19 cellular contexts compared by ENCODE assay signal in the genomic region with DNA sequence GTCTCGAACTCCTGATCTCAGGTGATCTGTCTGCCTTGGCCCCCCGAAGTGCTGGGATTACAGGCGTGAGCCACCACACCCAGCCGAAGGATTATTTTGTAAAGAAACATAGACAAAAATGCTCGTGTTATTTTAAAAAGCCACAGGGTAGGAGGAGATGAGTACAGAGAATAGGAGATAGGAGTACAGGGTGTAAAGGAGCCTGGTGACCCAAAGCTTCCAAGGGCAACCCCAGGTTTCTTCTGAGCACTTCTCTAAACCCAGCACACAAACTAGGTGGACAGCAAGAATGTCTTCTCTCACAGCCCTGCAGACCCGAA. TPM values are rescaled to one million over a fixed set of nuclear protein-coding genes. Genes with fewer than 3 reads are reported as not detected.
"Had no signal": no experiment of that assay in that cellular context is flagged by ENCODE, and none has a peak within 500 bp of the region (broad histone marks: within the 10 kb centered on the region; RNA-seq: fewer than 3 reads in every experiment).

No MANE protein-coding gene starts in this region.

- H3K4me3 ChIP-seq: body of pancreas, cardiac muscle cell, thyroid gland had no signal

- H3K4me3 Mint-ChIP-seq: activated naive CD8-positive, alpha-beta T cell treated with anti-CD3 and anti-CD28 coated beads, Interleukin-2, amount 50 U/mL, for 24 hours; activated T-helper 1 cell treated with anti-CD3 and anti-CD28 coated beads, Interleukin-12 subunit alpha, Interleukin-12 subunit beta, Interleukin-2, Interleukin-4 antibody, amounts not matched to agents 30 ng/mL and 10 ng/mL and 1 ng/mL, durations not matched to agents 14 hours and 24 hours and 36 hours; naive thymus-derived CD4-positive, alpha-beta T cell; WTC11 had no signal

- H3K27ac ChIP-seq: cardiac muscle cell, thyroid gland had no signal

- H3K9me3 Mint-ChIP-seq: activated naive CD8-positive, alpha-beta T cell treated with anti-CD3 and anti-CD28 coated beads, Interleukin-2, amount 50 U/mL, for 24 hours; activated T-helper 1 cell treated with anti-CD3 and anti-CD28 coated beads, Interleukin-12 subunit alpha, Interleukin-12 subunit beta, Interleukin-2, Interleukin-4 antibody, amounts not matched to agents 30 ng/mL and 10 ng/mL and 1 ng/mL, durations not matched to agents 14 hours and 24 hours and 36 hours; naive thymus-derived CD4-positive, alpha-beta T cell; WTC11 had no signal

- H3K27me3 ChIP-seq: body of pancreas, cardiac muscle cell, thyroid gland had no signal

- DNase-seq: activated CD4-positive, alpha-beta T cell treated with anti-CD3 and anti-CD28 coated beads, Interleukin-2, amount 50 U/mL, for 48 hours; activated gamma-delta T cell; activated naive CD4-positive, alpha-beta T cell treated with anti-CD3 and anti-CD28 coated beads, Interleukin-2, amount 50 U/mL, for 16 hours; activated naive CD8-positive, alpha-beta T cell treated with anti-CD3 and anti-CD28 coated beads, Interleukin-2, amount 50 U/mL, for 24 hours; body of pancreas; kidney; naive thymus-derived CD4-positive, alpha-beta T cell; stimulated activated CD4-positive, alpha-beta T cell treated with anti-CD3 and anti-CD28 coated beads, Interleukin-4, amount 100 ng/mL, for 24 hours; stimulated activated naive CD4-positive, alpha-beta T cell treated with Interleukin-2 at 50 U/mL for 16 hours; T-helper 9 cell; thyroid gland had no signal

- H3K27ac Mint-ChIP-seq: activated naive CD8-positive, alpha-beta T cell treated with anti-CD3 and anti-CD28 coated beads, Interleukin-2, amount 50 U/mL, for 24 hours; activated T-helper 1 cell treated with anti-CD3 and anti-CD28 coated beads, Interleukin-12 subunit alpha, Interleukin-12 subunit beta, Interleukin-2, Interleukin-4 antibody, amounts not matched to agents 30 ng/mL and 10 ng/mL and 1 ng/mL, durations not matched to agents 14 hours and 24 hours and 36 hours; progenitor cell of endocrine pancreas; WTC11 had no signal

- ATAC-seq: activated naive CD8-positive, alpha-beta T cell treated with anti-CD3 and anti-CD28 coated beads, Interleukin-2, amount 50 U/mL, for 24 hours; body of pancreas; left lobe of liver; naive thymus-derived CD4-positive, alpha-beta T cell; WTC11 had no signal

- H3K27me3 Mint-ChIP-seq: activated naive CD8-positive, alpha-beta T cell treated with anti-CD3 and anti-CD28 coated beads, Interleukin-2, amount 50 U/mL, for 24 hours; naive thymus-derived CD4-positive, alpha-beta T cell; progenitor cell of endocrine pancreas had no signal

- H3K9me3 ChIP-seq: body of pancreas, thyroid gland had no signal

RNA-seq across cellular contexts. Expression of a gene that starts 54.7 kb away (rescaled TPM):
- total RNA-seq: activated CD8-positive, alpha-beta memory T cell treated with anti-CD3 and anti-CD28 coated beads for 36 hours; osteoblast; T-helper 1 cell treated with Interleukin-12 subunit alpha and Interleukin-12 subunit beta and Interleukin-4 antibody, amounts not matched to agents 30 ng/mL and 1 ng/mL, for 36 hours had no signal
